10 cellular contexts compared by ENCODE assay signal in genomic region chr1:169138866-169139670, GRCh38. TPM values are rescaled to one million over a fixed set of nuclear protein-coding genes. Genes with fewer than 3 reads are reported as not detected.
A peak's percentile ranks its signal among the peaks of the same experiment; 100 is the strongest.
DNase-seq lines count a peak whose midpoint lies in the region; ATAC-seq and TF ChIP-seq lines count a peak whose summit lies in the region.
"Had no signal": no experiment of that assay in that cellular context is flagged by ENCODE, and none has a peak within 500 bp of the region (broad histone marks: within the 10 kb centered on the region; RNA-seq: fewer than 3 reads in every experiment).

No MANE protein-coding gene starts in this region.

- no peaks in the 10 kb centered on the region for H3K27me3 Mint-ChIP-seq in progenitor cell of endocrine pancreas

- H3K27ac Mint-ChIP-seq in progenitor cell of endocrine pancreas = no peak overlapping the region

- H3K36me3 Mint-ChIP-seq in progenitor cell of endocrine pancreas (ENCODE audit: insufficient read depth) = peaks cover 6% of the 10 kb centered on the region

- H3K4me3 Mint-ChIP-seq in progenitor cell of endocrine pancreas (ENCODE audit: low read depth) = no peak overlapping the region

- no peak for TF ChIP-seq CTCF in epithelial cell of esophagus (IDR thresholded peaks at IDR 0.05; ENCODE audit: insufficient read depth, low read depth, low read length, missing control alignments)
- TF ChIP-seq CTCF in progenitor cell of endocrine pancreas (IDR thresholded peaks at IDR 0.05; ENCODE audit: unreplicated experiment) = no peak

- DNase-seq in epithelial cell of esophagus (ENCODE audit: low read depth) = peak; percentile 41
- DNase-seq in progenitor cell of endocrine pancreas (ENCODE audit: low spot score, unreplicated experiment) = no peak
- no peak for DNase-seq in mucosa of gallbladder (ENCODE audit: low spot score)
- no peak for DNase-seq in dedifferentiated amniotic fluid mesenchymal stem cell (ENCODE audit: extremely low spot score)

- ATAC-seq in GM18868 (IDR thresholded peaks at IDR 0.05; ENCODE audit: unreplicated experiment) = peak; percentile 98
- ATAC-seq in GM21529 (IDR thresholded peaks at IDR 0.05; ENCODE audit: unreplicated experiment) = peak; percentile 93
- peak; percentile 88 for ATAC-seq in HG03280 (IDR thresholded peaks at IDR 0.05; ENCODE audit: unreplicated experiment)
- ATAC-seq: esophagus mucosa, Right ventricle myocardium inferior had no signal

- H3K4me3 ChIP-seq in epithelial cell of esophagus (ENCODE audit: low read length) = no peak overlapping the region
- H3K4me3 ChIP-seq: lung had no signal

- no peaks in the 10 kb centered on the region for H3K9me3 Mint-ChIP-seq in progenitor cell of endocrine pancreas (ENCODE audit: low read depth)

- H3K4me1 Mint-ChIP-seq in progenitor cell of endocrine pancreas (ENCODE audit: low read depth) = peaks cover 8% of the 10 kb centered on the region

RNA-seq across cellular contexts. Expression of gene ATP1B1, which starts 32.6 kb away (rescaled TPM):
- total RNA-seq in progenitor cell of endocrine pancreas (108 and 120 TPM in 2 replicates), mucosa of gallbladder (739 TPM)
